Comparison of ENCODE assay signal across 6 cellular contexts in the genomic region with DNA sequence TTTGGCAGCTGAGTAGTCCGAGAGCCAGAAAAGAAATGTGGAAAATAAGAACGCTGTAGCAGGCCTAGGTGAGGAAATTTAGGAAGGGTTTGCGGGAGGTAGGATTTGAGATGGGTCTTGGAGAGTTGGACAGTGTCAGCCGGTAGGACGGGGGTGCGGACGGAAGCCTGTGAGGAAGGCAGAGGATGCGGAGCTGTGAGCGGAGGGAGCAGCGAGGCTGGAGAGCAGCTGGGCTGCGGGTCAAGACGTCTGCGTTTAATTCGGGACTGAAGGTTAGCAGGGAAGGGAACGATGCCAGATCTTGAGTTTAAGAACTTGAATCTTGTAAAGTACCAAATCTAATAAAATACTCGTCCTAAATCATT. TPM values are rescaled to one million over a fixed set of nuclear protein-coding genes. Genes with fewer than 3 reads are reported as not detected.
DNase-seq lines count a peak whose midpoint lies in the region; ATAC-seq lines count a peak whose summit lies in the region.

No MANE protein-coding gene starts in this region.

- ATAC-seq in sciatic nerve (peak; percentile 14), HG02588 (IDR thresholded peaks at IDR 0.05; ENCODE audit: unreplicated experiment) (no peak), HG03139 (IDR thresholded peaks at IDR 0.05; ENCODE audit: unreplicated experiment) (no peak)

- H3K9ac ChIP-seq in endocrine pancreas (ENCODE audit: control insufficient read depth, insufficient read depth, low read length), result peak overlapping the region; percentile 66

- H3K9me3 ChIP-seq in endocrine pancreas (ENCODE audit: control insufficient read depth, low read length), result no peaks in the 10 kb centered on the region

- intact Hi-C loops in sciatic nerve (cut with DNase I), result no loop called here

- DNase-seq in NCI-H2227 (lab: John Stamatoyannopoulos, UW; ENCODE audit: unreplicated experiment) (peak; percentile 74), sciatic nerve (ENCODE audit: low spot score) (no peak), putamen (ENCODE audit: low spot score) (no peak)

- H3K4me3 ChIP-seq in endocrine pancreas (ENCODE audit: control insufficient read depth, insufficient read depth, low read length), result peak overlapping the region; percentile 26

- peaks cover 8% of the 10 kb centered on the region for H3K36me3 ChIP-seq in endocrine pancreas (ENCODE audit: control insufficient read depth, insufficient read depth, low read length)

- H3K4me1 ChIP-seq in endocrine pancreas (ENCODE audit: control insufficient read depth, insufficient read depth, low read length), result no peaks in the 10 kb centered on the region

- H3K27me3 ChIP-seq in endocrine pancreas (ENCODE audit: control insufficient read depth, insufficient read depth, low read length), result no peaks in the 10 kb centered on the region

RNA-seq across cellular contexts. Expression of gene TIGD3, which starts 0.7 kb away (rescaled TPM):
- total RNA-seq in sciatic nerve, result not detected

RNA-seq across cellular contexts. Expression of gene DPF2, which starts 20.2 kb away (rescaled TPM):
- 62.5 TPM for total RNA-seq in sciatic nerve

RNA-seq across cellular contexts. Expression of gene SLC25A45, which starts 28.6 kb away (rescaled TPM):
- 12.0 TPM for total RNA-seq in sciatic nerve

RNA-seq across cellular contexts. Expression of gene FRMD8, which starts 32.6 kb away (rescaled TPM):
- total RNA-seq in sciatic nerve, result 65.9 TPM

RNA-seq across cellular contexts. Expression of gene CDC42EP2, which starts 39.2 kb away (rescaled TPM):
- 34.7 TPM for total RNA-seq in sciatic nerve
